Comparison of ENCODE assay signal across 26 cellular contexts in the genomic region with DNA sequence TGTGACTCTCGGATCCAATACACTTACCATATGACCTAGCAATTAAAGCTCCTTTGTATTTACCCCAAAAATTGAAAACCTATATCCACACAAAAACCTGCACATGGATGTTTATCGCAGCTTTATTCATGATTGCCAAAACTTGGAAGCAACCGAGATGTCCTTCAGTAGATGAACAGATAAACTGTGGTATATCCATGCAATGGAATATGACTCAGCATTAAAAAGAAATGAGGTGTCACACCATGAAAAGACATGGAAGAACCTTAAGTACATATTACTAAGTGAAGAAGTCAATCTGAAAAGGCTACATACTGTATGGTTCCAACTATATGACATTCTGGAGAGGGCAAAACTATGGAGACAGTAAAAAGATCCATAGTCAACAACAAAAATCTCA.
"Had no signal": no experiment of that assay in that cellular context is flagged by ENCODE, and none has a peak within 500 bp of the region (broad histone marks: within the 10 kb centered on the region; RNA-seq: fewer than 3 reads in every experiment).

No MANE protein-coding gene starts in this region.

- H3K36me3 Mint-ChIP-seq: activated naive CD4-positive, alpha-beta T cell treated with anti-CD3 and anti-CD28 coated beads, Interleukin-2, amount 50 U/mL, for 24 hours; activated naive CD8-positive, alpha-beta T cell treated with anti-CD3 and anti-CD28 coated beads, Interleukin-2, amount 10 ng/mL, durations not matched to agents 7 days and 5 days had no signal

- ATAC-seq: activated CD8-positive, alpha-beta T cell treated with anti-CD3 and anti-CD28 coated beads, Interleukin-2, amount 10 ng/mL, durations not matched to agents 7 days and 5 days; PC-3; Right ventricle myocardium inferior had no signal

- H3K4me1 ChIP-seq: ascending aorta, Peyer's patch had no signal

- H3K4me3 Mint-ChIP-seq: activated CD4-positive, alpha-beta T cell treated with anti-CD3 and anti-CD28 coated beads, Interleukin-2, amount 10 ng/mL, durations not matched to agents 24 days and 14 days; activated CD8-positive, alpha-beta T cell treated with anti-CD3 and anti-CD28 coated beads, Interleukin-2, amount 10 ng/mL, durations not matched to agents 7 days and 5 days; activated naive CD4-positive, alpha-beta T cell treated with anti-CD3 and anti-CD28 coated beads, Interleukin-2, amount 50 U/mL, for 24 hours; activated naive CD8-positive, alpha-beta T cell treated with anti-CD3 and anti-CD28 coated beads, Interleukin-2, amount 10 ng/mL, durations not matched to agents 7 days and 5 days; activated T-cell treated with anti-CD3 and anti-CD28 coated beads, Interleukin-2, amount 50 U/mL, for 24 hours had no signal

- DNase-seq: activated CD4-positive, alpha-beta T cell treated with anti-CD3 and anti-CD28 coated beads, Interleukin-2, amount 10 ng/mL, durations not matched to agents 24 days and 14 days; activated CD4-positive, alpha-beta T cell treated with anti-CD3 and anti-CD28 coated beads, Interleukin-2, amount 50 U/mL, for 48 hours; activated CD8-positive, alpha-beta T cell treated with anti-CD3 and anti-CD28 coated beads, Interleukin-2, amount 10 ng/mL, durations not matched to agents 7 days and 5 days; activated gamma-delta T cell; activated naive CD4-positive, alpha-beta T cell treated with Interleukin-2 at 50 U/mL for 16 hours; activated naive CD8-positive, alpha-beta T cell treated with anti-CD3 and anti-CD28 coated beads, Interleukin-2, amount 10 ng/mL, durations not matched to agents 7 days and 5 days; activated T-cell treated with anti-CD3 and anti-CD28 coated beads, Interleukin-2, amount 50 U/mL, for 24 hours; amygdala; NCI-H1092 treated with DMSO at 0.1 percent for 48 hours; NCI-H1417; NCI-H146; NCI-H187; NCI-H2081; NCI-H226; NCI-H446 treated with DMSO at 0.1 percent for 48 hours; NCI-H524; PC-3; Peyer's patch; RPMI8226 had no signal

- H3K9me3 Mint-ChIP-seq: activated CD4-positive, alpha-beta T cell treated with anti-CD3 and anti-CD28 coated beads, Interleukin-2, amount 10 ng/mL, durations not matched to agents 24 days and 14 days; activated naive CD4-positive, alpha-beta T cell treated with anti-CD3 and anti-CD28 coated beads, Interleukin-2, amount 50 U/mL, for 24 hours; activated T-cell treated with anti-CD3 and anti-CD28 coated beads, Interleukin-2, amount 50 U/mL, for 24 hours; activated T-helper 2 cell treated with anti-CD3 and anti-CD28 coated beads, Interferon-gamma antibody, Interleukin-2, Interleukin-4, amounts not matched to agents 10 μg/mL and 5 μg/mL and 100 μg/mL, durations not matched to agents 14 hours and 24 hours and 36 hours had no signal

- H3K4me3 ChIP-seq: ascending aorta, Peyer's patch, SK-N-MC had no signal

- H3K27ac ChIP-seq: ascending aorta, KMS-11, Peyer's patch, SK-N-MC had no signal

- H3K36me3 ChIP-seq: ascending aorta, Peyer's patch had no signal

- H3K27ac Mint-ChIP-seq: activated CD4-positive, alpha-beta T cell treated with anti-CD3 and anti-CD28 coated beads, Interleukin-2, amount 10 ng/mL, durations not matched to agents 24 days and 14 days; activated CD8-positive, alpha-beta T cell treated with anti-CD3 and anti-CD28 coated beads, Interleukin-2, amount 10 ng/mL, durations not matched to agents 7 days and 5 days; activated naive CD4-positive, alpha-beta T cell treated with anti-CD3 and anti-CD28 coated beads, Interleukin-2, amount 50 U/mL, for 24 hours; activated naive CD8-positive, alpha-beta T cell treated with anti-CD3 and anti-CD28 coated beads, Interleukin-2, amount 10 ng/mL, durations not matched to agents 7 days and 5 days; activated T-cell treated with anti-CD3 and anti-CD28 coated beads, Interleukin-2, amount 50 U/mL, for 24 hours; activated T-helper 2 cell treated with anti-CD3 and anti-CD28 coated beads, Interferon-gamma antibody, Interleukin-2, Interleukin-4, amounts not matched to agents 10 μg/mL and 5 μg/mL and 100 μg/mL, durations not matched to agents 14 hours and 24 hours and 36 hours had no signal

- H3K9me3 ChIP-seq: ascending aorta, Peyer's patch had no signal

- H3K4me1 Mint-ChIP-seq: activated CD4-positive, alpha-beta T cell treated with anti-CD3 and anti-CD28 coated beads, Interleukin-2, amount 10 ng/mL, durations not matched to agents 24 days and 14 days; activated naive CD4-positive, alpha-beta T cell treated with anti-CD3 and anti-CD28 coated beads, Interleukin-2, amount 50 U/mL, for 24 hours; activated naive CD8-positive, alpha-beta T cell treated with anti-CD3 and anti-CD28 coated beads, Interleukin-2, amount 10 ng/mL, durations not matched to agents 7 days and 5 days had no signal

- H3K27me3 ChIP-seq: ascending aorta, Peyer's patch had no signal

- H3K4me2 ChIP-seq: KMS-11 had no signal

- FAIRE-seq: TTC549 had no signal

- H3K9ac ChIP-seq: KMS-11 had no signal
